In the genomic region with DNA sequence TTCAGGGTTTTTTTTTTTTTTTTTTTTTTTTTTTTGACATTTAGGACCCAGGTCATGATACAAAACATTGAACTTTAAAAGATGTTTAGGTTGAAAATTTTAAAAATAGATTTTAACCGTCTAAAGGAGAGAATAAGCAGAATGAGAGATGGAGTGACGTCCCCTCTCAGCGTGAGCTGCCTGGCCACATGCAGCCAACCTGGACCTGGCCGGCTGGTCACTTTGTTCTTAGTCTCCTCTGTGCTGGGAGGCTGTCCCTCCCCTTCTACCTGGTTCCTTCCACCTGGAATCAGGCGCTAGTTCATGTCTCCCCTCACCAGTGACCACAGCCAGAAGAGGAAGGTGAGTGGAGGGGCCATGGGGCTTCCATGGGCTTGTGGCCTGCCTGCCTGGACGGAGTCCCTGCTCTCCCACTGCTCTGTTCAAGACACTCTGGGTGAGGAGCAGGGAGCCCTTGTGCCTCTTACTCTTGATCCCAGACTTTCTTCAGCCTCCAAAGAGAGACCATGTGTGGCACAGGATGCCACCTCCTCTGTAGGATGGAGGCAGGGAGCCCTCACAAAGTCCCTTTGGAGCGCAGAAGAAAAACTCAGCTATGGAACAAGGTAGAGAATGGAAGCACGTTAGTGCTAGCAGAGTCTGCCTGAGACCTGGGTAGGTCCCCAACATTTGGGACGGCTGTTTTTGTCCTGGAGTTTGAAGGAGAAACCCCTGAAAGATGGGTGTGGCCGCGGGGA, we compare ENCODE assay signal across 12 cellular contexts. TPM values are rescaled to one million over a fixed set of nuclear protein-coding genes. Genes with fewer than 3 reads are reported as not detected.
DNase-seq lines count a peak whose midpoint lies in the region; ATAC-seq lines count a peak whose summit lies in the region.
"Had no signal": no experiment of that assay in that cellular context is flagged by ENCODE, and none has a peak within 500 bp of the region (broad histone marks: within the 10 kb centered on the region; RNA-seq: fewer than 3 reads in every experiment).

No MANE protein-coding gene starts in this region.

- H3K36me3 Mint-ChIP-seq in activated CD4-positive, alpha-beta memory T cell treated with anti-CD3 and anti-CD28 coated beads for 36 hours = peaks cover 6% of the 10 kb centered on the region
- H3K36me3 Mint-ChIP-seq in activated CD4-positive, alpha-beta memory T cell treated with anti-CD3 and anti-CD28 coated beads, Interleukin-2, amount 10 ng/mL, durations not matched to agents 7 days and 5 days (ENCODE audit: low read depth) = peaks cover 12% of the 10 kb centered on the region
- H3K36me3 Mint-ChIP-seq in activated naive CD8-positive, alpha-beta T cell treated with anti-CD3 and anti-CD28 coated beads, Interleukin-2, amount 50 U/mL, for 24 hours (ENCODE audit: low read depth) = peaks cover 2% of the 10 kb centered on the region

- H3K4me1 Mint-ChIP-seq in activated CD4-positive, alpha-beta memory T cell treated with anti-CD3 and anti-CD28 coated beads for 36 hours (ENCODE audit: low read depth) = peaks cover 37% of the 10 kb centered on the region
- H3K4me1 Mint-ChIP-seq in activated CD4-positive, alpha-beta memory T cell treated with anti-CD3 and anti-CD28 coated beads, Interleukin-2, amount 10 ng/mL, durations not matched to agents 7 days and 5 days = peaks cover 24% of the 10 kb centered on the region
- peaks cover 39% of the 10 kb centered on the region for H3K4me1 Mint-ChIP-seq in activated naive CD8-positive, alpha-beta T cell treated with anti-CD3 and anti-CD28 coated beads, Interleukin-2, amount 50 U/mL, for 24 hours

- CTCF ChIA-PET in activated CD4-positive, alpha-beta memory T cell treated with anti-CD3 and anti-CD28 coated beads for 36 hours (lab: Charles Lee) = interaction anchor here (0.7 to 0.9 kb wide), 2 partner anchors 11 to 76 kb away, joined by 3 read pairs; no protein-coding TSS in a partner anchor
- CTCF ChIA-PET in activated CD4-positive, alpha-beta memory T cell treated with anti-CD3 and anti-CD28 coated beads, Interleukin-2, amount 10 ng/mL, durations not matched to agents 7 days and 5 days (lab: Charles Lee) = interaction anchor here (0.6 to 0.7 kb wide), 4 partner anchors 14 to 299 kb away, joined by 3 read pairs; no protein-coding TSS in a partner anchor

- peak overlapping the region; percentile 87 for H3K27ac Mint-ChIP-seq in activated CD4-positive, alpha-beta memory T cell treated with anti-CD3 and anti-CD28 coated beads for 36 hours
- H3K27ac Mint-ChIP-seq in activated CD4-positive, alpha-beta memory T cell treated with anti-CD3 and anti-CD28 coated beads, Interleukin-2, amount 10 ng/mL, durations not matched to agents 7 days and 5 days = no peak overlapping the region
- peak overlapping the region; percentile 85 for H3K27ac Mint-ChIP-seq in activated naive CD8-positive, alpha-beta T cell treated with anti-CD3 and anti-CD28 coated beads, Interleukin-2, amount 50 U/mL, for 24 hours

- DNase-seq in activated CD4-positive, alpha-beta memory T cell treated with anti-CD3 and anti-CD28 coated beads for 36 hours = no peak
- no peak for DNase-seq in activated CD4-positive, alpha-beta memory T cell treated with anti-CD3 and anti-CD28 coated beads, Interleukin-2, amount 10 ng/mL, durations not matched to agents 7 days and 5 days
- no peak for DNase-seq in activated naive CD8-positive, alpha-beta T cell treated with anti-CD3 and anti-CD28 coated beads, Interleukin-2, amount 50 U/mL, for 24 hours
- DNase-seq in stimulated activated CD8-positive, alpha-beta memory T cell treated with anti-CD3 and anti-CD28 coated beads, Interleukin-4, amount 100 ng/mL, for 48 hours = peak; percentile 26
- no peak for DNase-seq in globus pallidus (ENCODE audit: low spot score)
- DNase-seq: central memory CD4-positive, alpha-beta T cell; midbrain; NCI-H1092; NCI-H2227 treated with DMSO at 0.1 percent for 48 hours had no signal

- no peaks in the 10 kb centered on the region for H3K27me3 Mint-ChIP-seq in activated CD4-positive, alpha-beta memory T cell treated with anti-CD3 and anti-CD28 coated beads for 36 hours
- H3K27me3 Mint-ChIP-seq in activated CD4-positive, alpha-beta memory T cell treated with anti-CD3 and anti-CD28 coated beads, Interleukin-2, amount 10 ng/mL, durations not matched to agents 7 days and 5 days = no peaks in the 10 kb centered on the region
- no peaks in the 10 kb centered on the region for H3K27me3 Mint-ChIP-seq in activated naive CD8-positive, alpha-beta T cell treated with anti-CD3 and anti-CD28 coated beads, Interleukin-2, amount 50 U/mL, for 24 hours

- peak; percentile 4 for ATAC-seq in HG02938 (IDR thresholded peaks at IDR 0.05; ENCODE audit: unreplicated experiment)
- ATAC-seq in activated naive CD8-positive, alpha-beta T cell treated with anti-CD3 and anti-CD28 coated beads, Interleukin-2, amount 50 U/mL, for 24 hours = peak; percentile 6
- no peak for ATAC-seq in HG02870 (IDR thresholded peaks at IDR 0.05; ENCODE audit: unreplicated experiment)
- no peak for ATAC-seq in GM18498 (IDR thresholded peaks at IDR 0.05; ENCODE audit: unreplicated experiment)

- H3K9me3 Mint-ChIP-seq in activated CD4-positive, alpha-beta memory T cell treated with anti-CD3 and anti-CD28 coated beads for 36 hours = peaks cover 10% of the 10 kb centered on the region
- H3K9me3 Mint-ChIP-seq in activated CD4-positive, alpha-beta memory T cell treated with anti-CD3 and anti-CD28 coated beads, Interleukin-2, amount 10 ng/mL, durations not matched to agents 7 days and 5 days = peaks cover 13% of the 10 kb centered on the region
- H3K9me3 Mint-ChIP-seq in activated naive CD8-positive, alpha-beta T cell treated with anti-CD3 and anti-CD28 coated beads, Interleukin-2, amount 50 U/mL, for 24 hours = no peaks in the 10 kb centered on the region

- intact Hi-C loops in activated CD4-positive, alpha-beta memory T cell treated with anti-CD3 and anti-CD28 coated beads for 36 hours (cut with micrococcal nuclease) = loop anchor here (2.0 kb wide), 2 partner anchors 62 to 126 kb away; no protein-coding TSS in a partner anchor

- no peak overlapping the region for H3K4me3 Mint-ChIP-seq in activated CD4-positive, alpha-beta memory T cell treated with anti-CD3 and anti-CD28 coated beads for 36 hours
- H3K4me3 Mint-ChIP-seq in activated CD4-positive, alpha-beta memory T cell treated with anti-CD3 and anti-CD28 coated beads, Interleukin-2, amount 10 ng/mL, durations not matched to agents 7 days and 5 days = no peak overlapping the region
- peak overlapping the region; percentile 32 for H3K4me3 Mint-ChIP-seq in activated naive CD8-positive, alpha-beta T cell treated with anti-CD3 and anti-CD28 coated beads, Interleukin-2, amount 50 U/mL, for 24 hours

- POLR2A ChIA-PET in activated CD4-positive, alpha-beta memory T cell treated with anti-CD3 and anti-CD28 coated beads for 36 hours (lab: Charles Lee) = interaction anchor here (0.6 to 1.4 kb wide), 4 partner anchors 9 to 76 kb away, joined by 3 to 4 read pairs (median 4); no protein-coding TSS in a partner anchor
- POLR2A ChIA-PET in activated CD4-positive, alpha-beta memory T cell treated with anti-CD3 and anti-CD28 coated beads, Interleukin-2, amount 10 ng/mL, durations not matched to agents 7 days and 5 days (lab: Charles Lee) = interaction anchor here (0.7 to 1.6 kb wide), 10 partner anchors 9 to 211 kb away, joined by 3 to 8 read pairs (median 4); no protein-coding TSS in a partner anchor

RNA-seq across cellular contexts. Expression of gene IRF4, which starts 31.7 kb away (rescaled TPM):
- 100 to 1,000 TPM; 689 to 705 TPM for total RNA-seq in activated CD4-positive, alpha-beta memory T cell treated with anti-CD3 and anti-CD28 coated beads for 36 hours
- total RNA-seq in activated CD4-positive, alpha-beta memory T cell treated with anti-CD3 and anti-CD28 coated beads, Interleukin-2, amount 10 ng/mL, durations not matched to agents 7 days and 5 days = 100 to 1,000 TPM; 171 to 178 TPM

Comparison
In these comparisons a context has a peak if more than half of its experiments do, and no peak if none do; other contexts are left out.
1. ATAC-seq: peak in HG02938 (single experiment) and activated naive CD8-positive, alpha-beta T cell treated with anti-CD3 and anti-CD28 coated beads, Interleukin-2, amount 50 U/mL, for 24 hours (single experiment); none in HG02870 (single experiment) and GM18498 (single experiment).